ENCODE assay signal across 8 cellular contexts in genomic region chr15:65184305-65184943, GRCh38. TPM values are rescaled to one million over a fixed set of nuclear protein-coding genes. Genes with fewer than 3 reads are reported as not detected.
A peak's percentile ranks its signal among the peaks of the same experiment; 100 is the strongest.
DNase-seq lines count a peak whose midpoint lies in the region; ATAC-seq and TF ChIP-seq lines count a peak whose summit lies in the region.

No MANE protein-coding gene starts in this region.

- H3K27ac ChIP-seq in 22Rv1 (peak overlapping the region; percentile 84), heart right ventricle (peak overlapping the region; percentile 83 to 99 (median 95))

- H3K4me3 ChIP-seq in heart right ventricle = peak overlapping the region; percentile 78 to 99 (median 86)

- no peaks in the 10 kb centered on the region for H3K9me3 ChIP-seq in heart right ventricle

- peak overlapping the region; percentile 92 for H3K27ac Mint-ChIP-seq in activated naive CD8-positive, alpha-beta T cell treated with anti-CD3 and anti-CD28 coated beads, Interleukin-2, amount 10 ng/mL, durations not matched to agents 7 days and 5 days

- POLR2A ChIA-PET in activated naive CD8-positive, alpha-beta T cell treated with anti-CD3 and anti-CD28 coated beads, Interleukin-2, amount 10 ng/mL, durations not matched to agents 7 days and 5 days (lab: Charles Lee) = interaction anchor here (0.6 to 3.4 kb wide), 6 partner anchors 102 to 332 kb away, joined by 3 to 49 read pairs (median 13); partner anchors contain the start of genes PARP16 and RNU5B-1

- no peaks in the 10 kb centered on the region for H3K27me3 ChIP-seq in heart right ventricle

- 0 to 1% methylated on average over 36 of the region's 36 CpGs for WGBS in heart right ventricle, 2 donors

- H3K4me1 Mint-ChIP-seq in activated naive CD8-positive, alpha-beta T cell treated with anti-CD3 and anti-CD28 coated beads, Interleukin-2, amount 10 ng/mL, durations not matched to agents 7 days and 5 days = peaks cover 21% of the 10 kb centered on the region

- TF ChIP-seq CTCF in 22Rv1 (IDR thresholded peaks at IDR 0.05) (no peak), heart right ventricle (IDR thresholded peaks at IDR 0.05) (no peak)

- H3K27me3 Mint-ChIP-seq in activated naive CD8-positive, alpha-beta T cell treated with anti-CD3 and anti-CD28 coated beads, Interleukin-2, amount 10 ng/mL, durations not matched to agents 7 days and 5 days = no peaks in the 10 kb centered on the region

- peaks cover 0 to 21% (median 4%) of the 10 kb centered on the region in 9 donors for H3K36me3 ChIP-seq in heart right ventricle

- H3K4me3 Mint-ChIP-seq in activated naive CD8-positive, alpha-beta T cell treated with anti-CD3 and anti-CD28 coated beads, Interleukin-2, amount 10 ng/mL, durations not matched to agents 7 days and 5 days = peak overlapping the region; percentile 99

- DNase-seq in RPMI8226 (peak; percentile 62), heart right ventricle (peak; percentile 54 to 61), posterior cingulate gyrus (peak in 8 of 10 donors; percentile 20 to 92 (median 33)), GM19240 (ENCODE audit: insufficient read length, low spot score) (no peak)
- DNase-seq in activated naive CD8-positive, alpha-beta T cell treated with anti-CD3 and anti-CD28 coated beads, Interleukin-2, amount 10 ng/mL, durations not matched to agents 7 days and 5 days = peak; percentile 68

- ATAC-seq in GM18517 (IDR thresholded peaks at IDR 0.05; ENCODE audit: unreplicated experiment) (peak; percentile 26), HG03196 (IDR thresholded peaks at IDR 0.05; ENCODE audit: unreplicated experiment) (peak; percentile 34), heart right ventricle (peak; percentile 35 to 76 (median 64))
- ATAC-seq in activated naive CD8-positive, alpha-beta T cell treated with anti-CD3 and anti-CD28 coated beads, Interleukin-2, amount 10 ng/mL, durations not matched to agents 7 days and 5 days (ENCODE audit: low read depth) = peak; percentile 13

- peaks cover 3 to 39% (median 31%) of the 10 kb centered on the region in 9 donors for H3K4me1 ChIP-seq in heart right ventricle

- H3K9me3 Mint-ChIP-seq in activated naive CD8-positive, alpha-beta T cell treated with anti-CD3 and anti-CD28 coated beads, Interleukin-2, amount 10 ng/mL, durations not matched to agents 7 days and 5 days = no peaks in the 10 kb centered on the region

- peaks cover 5% of the 10 kb centered on the region for H3K36me3 Mint-ChIP-seq in activated naive CD8-positive, alpha-beta T cell treated with anti-CD3 and anti-CD28 coated beads, Interleukin-2, amount 10 ng/mL, durations not matched to agents 7 days and 5 days

- intact Hi-C loops in heart right ventricle (cut with DNase I) = loop anchor here in 2 of 10 donors (2.0 to 5.0 kb wide), 2 partner anchors 120 to 152 kb away; partner anchors contain the start of gene RNU5B-1 (in 1 of the 2)
- intact Hi-C loops in posterior cingulate gyrus (cut with DNase I) = loop anchor here (10.0 kb wide), 1 partner anchor 610 kb away; the partner anchor contains the start of gene DENND4A

RNA-seq across cellular contexts. Expression of gene CLPX, which starts 0.7 kb away (rescaled TPM):
- 10 to 100 TPM; 45.8 to 47.4 TPM for total RNA-seq in activated naive CD8-positive, alpha-beta T cell treated with anti-CD3 and anti-CD28 coated beads, Interleukin-2, amount 10 ng/mL, durations not matched to agents 7 days and 5 days
- 10 to 100 TPM; 57.8 to 67.6 (median 60.8) TPM for total RNA-seq in heart right ventricle
- 10 to 100 TPM in 1 of 2 donors, 1 to 10 TPM in 1; 8.5 to 14.9 TPM for polyA plus RNA-seq in heart right ventricle

RNA-seq across cellular contexts. Expression of gene CILP, which starts 26.8 kb away (rescaled TPM):
- under 1 TPM; 0.17 TPM for total RNA-seq in activated naive CD8-positive, alpha-beta T cell treated with anti-CD3 and anti-CD28 coated beads, Interleukin-2, amount 10 ng/mL, durations not matched to agents 7 days and 5 days
- 10 to 100 TPM in 4 of 10 donors, 1 to 10 TPM in 6; 3.2 to 45.2 (median 7.3) TPM for total RNA-seq in heart right ventricle
- 1 to 10 TPM; 2.1 to 8.9 TPM for polyA plus RNA-seq in heart right ventricle

RNA-seq across cellular contexts. Expression of gene PDCD7, which starts 50.8 kb away (rescaled TPM):
- total RNA-seq in activated naive CD8-positive, alpha-beta T cell treated with anti-CD3 and anti-CD28 coated beads, Interleukin-2, amount 10 ng/mL, durations not matched to agents 7 days and 5 days = 10 to 100 TPM; 39.4 to 42.2 TPM
- 10 to 100 TPM; 12.5 to 25.1 (median 16.1) TPM for total RNA-seq in heart right ventricle
- polyA plus RNA-seq in heart right ventricle = 10 to 100 TPM in 1 of 2 donors, 1 to 10 TPM in 1; 9.0 to 15.7 TPM

Comparison
In these comparisons a context has a peak if more than half of its experiments do, and no peak if none do; other contexts are left out.
1. ATAC-seq: peak in every context shown above with its lines; median percentile 64 in heart right ventricle; 34 in HG03196; 26 in GM18517; 13 in activated naive CD8-positive, alpha-beta T cell treated with anti-CD3 and anti-CD28 coated beads, Interleukin-2, amount 10 ng/mL, durations not matched to agents 7 days and 5 days.